Comparison of ENCODE assay signal across 1 cellular context in genomic region chr7:51017576-51018535, GRCh38.
A peak's percentile ranks its signal among the peaks of the same experiment; 100 is the strongest.
TF ChIP-seq lines count a peak whose summit lies in the region.

No MANE protein-coding gene starts in this region.

TF ChIP-seq in GM12878, 131 proteins besides CTCF, POLR2A, EP300 and RAD21 (continued from another document):
- TF ChIP-seq IRF5 (IDR thresholded peaks at IDR 0.05; ENCODE audit: borderline replicate concordance) (peak; percentile 72), IRF3 (IDR thresholded peaks at IDR 0.05) (no peak), ZNF622 (IDR thresholded peaks at IDR 0.05) (no peak), FOS (IDR thresholded peaks at IDR 0.05; ENCODE audit: borderline replicate concordance, extremely low read depth, insufficient read length) (no peak), RB1 (IDR thresholded peaks at IDR 0.05; ENCODE audit: borderline replicate concordance) (no peak), MLLT1 (IDR thresholded peaks at IDR 0.05) (peak; percentile 85), IKZF2 (IDR thresholded peaks at IDR 0.05) (peak in 1 of 2 experiments; percentile 43; a peak in 1 of 4 replicates), IKZF1 (conservative IDR thresholded peaks at IDR 0.05) (no peak)
